15 cellular contexts compared by ENCODE assay signal in the genomic region with DNA sequence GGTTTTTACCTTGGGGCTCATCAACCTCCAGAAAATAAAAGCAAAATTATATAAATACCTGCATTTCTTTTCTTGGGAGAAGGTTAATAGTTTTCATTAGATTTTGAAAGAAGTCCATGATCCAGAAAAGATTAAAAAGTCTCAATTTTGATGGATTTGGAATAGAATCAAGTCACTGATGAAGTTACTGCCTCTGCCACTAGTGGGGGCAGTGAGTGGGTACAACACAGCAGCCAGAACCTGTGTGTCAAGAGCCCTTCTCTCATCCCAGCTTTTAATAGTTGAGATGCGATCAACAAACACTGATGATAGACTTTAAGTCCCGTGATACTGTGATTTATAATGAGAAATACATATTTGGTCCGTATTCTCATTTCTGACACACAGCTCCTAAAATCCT.
DNase-seq lines count a peak whose midpoint lies in the region; ATAC-seq, FAIRE-seq and TF ChIP-seq lines count a peak whose summit lies in the region.
"Had no signal": no experiment of that assay in that cellular context is flagged by ENCODE, and none has a peak within 500 bp of the region (broad histone marks: within the 10 kb centered on the region; RNA-seq: fewer than 3 reads in every experiment).

No MANE protein-coding gene starts in this region.

- no peaks in the 10 kb centered on the region for H3K79me2 ChIP-seq in parathyroid adenoma

- H3K14ac ChIP-seq in IMR-90 (replicated peaks; ENCODE audit: low read depth, low read length) = no peak overlapping the region

- H3K23ac ChIP-seq in IMR-90 (ENCODE audit: low read depth, low read length) = no peak overlapping the region

- no peak for FAIRE-seq in GM12891 (lab: Jason Lieb, UNC)

- H3K9me3 ChIP-seq in cardiac muscle cell (ENCODE audit: low read depth) (no peaks in the 10 kb centered on the region), IMR-90 (ENCODE audit: control insufficient read depth, insufficient read depth, low read length) (no peaks in the 10 kb centered on the region), parathyroid adenoma (ENCODE audit: control insufficient read depth, low read length) (no peaks in the 10 kb centered on the region)
- H3K9me3 ChIP-seq: BLaER1 treated with 17β-estradiol and CSF1 and Interleukin-3, amounts not matched to agents 10 nM and 100 nM; neutrophil; Peyer's patch had no signal

- H3K27me3 ChIP-seq in cardiac muscle cell (no peaks in the 10 kb centered on the region), IMR-90 (ENCODE audit: control insufficient read depth, insufficient read depth, low read length) (no peaks in the 10 kb centered on the region), parathyroid adenoma (ENCODE audit: control insufficient read depth, insufficient read depth, low read length) (no peaks in the 10 kb centered on the region)
- H3K27me3 ChIP-seq: BLaER1 treated with 17β-estradiol and CSF1 and Interleukin-3, amounts not matched to agents 10 nM and 100 nM; neutrophil; Peyer's patch had no signal

- H3K9me1 ChIP-seq in IMR-90 (ENCODE audit: insufficient read depth, low read length) = no peaks in the 10 kb centered on the region

- WGBS in IMR-90 (ENCODE audit: extremely low coverage in 2 of 2, insufficient read length in 1 of 2), 2 experiments = no CpG with 5 or more reads among the region's 3 CpGs

- dilution Hi-C loops in IMR-90 (cut with HindIII; ENCODE audit: low sequenced_read_pairs, unreplicated experiment) = no loop called here

- ATAC-seq in Right ventricle myocardium superior (ENCODE audit: poor library complexity) (no peak), IMR-90 (ENCODE audit: low read depth) (no peak)
- ATAC-seq: activated T-cell treated with anti-CD3 and anti-CD28 coated beads, Interleukin-2, amount 50 U/mL, for 72 hours had no signal

- BruUV-seq in IMR-90 (replicated peaks; lab: Mats Ljungman, UMichigan) = no TSS peak

- intact Hi-C loops in Right ventricle myocardium superior (cut with DNase I) = no loop called here
- intact Hi-C loops in IMR-90 (cut with micrococcal nuclease) = no loop called here
- intact Hi-C loops in posterior vena cava (cut with DNase I) = no loop called here

- DNase-seq in cardiac muscle cell (ENCODE audit: low read depth in 1 of 2, low spot score in 1 of 2) (no peak), Right ventricle myocardium superior (no peak), IMR-90 (no peak), cardiac fibroblast (ENCODE audit: low read depth in 2 of 2) (peak in 1 of 2 donors; percentile 28), GM12891 (ENCODE audit: insufficient read length, low spot score) (no peak), AG08396 (ENCODE audit: low spot score) (no peak), posterior vena cava (ENCODE audit: low spot score) (no peak)
- DNase-seq: activated T-cell treated with anti-CD3 and anti-CD28 coated beads, Interleukin-2, amount 50 U/mL, for 72 hours; kidney glomerular epithelial cell; NCI-H1930; Peyer's patch; stimulated activated CD4-positive, alpha-beta T cell treated with anti-CD3 and anti-CD28 coated beads, Interleukin-2, amount 100 ng/mL, for 48 hours had no signal

- no peak overlapping the region for H3K56ac ChIP-seq in IMR-90 (ENCODE audit: extremely low read depth, insufficient read depth, low read length)

- H4K5ac ChIP-seq in IMR-90 (ENCODE audit: low read depth, low read length) = no peak overlapping the region

- no peak overlapping the region for H3K4me2 ChIP-seq in IMR-90 (ENCODE audit: low read depth, low read length)
- no peak overlapping the region for H3K4me2 ChIP-seq in parathyroid adenoma (ENCODE audit: low read length)

- POLR2A ChIA-PET in IMR-90 (lab: Charles Lee; ENCODE audit: unreplicated experiment) = no interaction called here

- H3K36me3 ChIP-seq in cardiac muscle cell (no peaks in the 10 kb centered on the region), IMR-90 (ENCODE audit: control insufficient read depth, insufficient read depth, low read length) (no peaks in the 10 kb centered on the region), parathyroid adenoma (ENCODE audit: control insufficient read depth, insufficient read depth, low read length) (no peaks in the 10 kb centered on the region)
- H3K36me3 ChIP-seq: BLaER1 treated with 17β-estradiol and CSF1 and Interleukin-3, amounts not matched to agents 10 nM and 100 nM; neutrophil; Peyer's patch had no signal

- TF ChIP-seq CTCF in cardiac muscle cell (IDR thresholded peaks at IDR 0.05; ENCODE audit: low read depth, low read length) (peak; percentile 49), IMR-90 (conservative IDR thresholded peaks at IDR 0.05; ENCODE audit: low read depth, low read length) (peak; percentile 26; the same call in 1 of the 2 replicates), cardiac fibroblast (IDR thresholded peaks at IDR 0.05; ENCODE audit: low read depth, low read length) (peak; percentile 60), parathyroid adenoma (IDR thresholded peaks at IDR 0.05) (peak; percentile 36)

- no peak overlapping the region for H2BK5ac ChIP-seq in IMR-90 (ENCODE audit: low read depth, low read length, poor library complexity, severe bottlenecking)

- no peak overlapping the region for H3K4me3 ChIP-seq in cardiac muscle cell
- H3K4me3 ChIP-seq in IMR-90 (ENCODE audit: insufficient read depth, low read depth, low read length) = no peak overlapping the region
- no peak overlapping the region for H3K4me3 ChIP-seq in cardiac fibroblast (replicated peaks in 1 of 2; ENCODE audit: low read depth in 2 of 2, low read length in 2 of 2)
- no peak overlapping the region for H3K4me3 ChIP-seq in parathyroid adenoma (ENCODE audit: low read depth, low read length)
- H3K4me3 ChIP-seq: BLaER1 treated with 17β-estradiol and CSF1 and Interleukin-3, amounts not matched to agents 10 nM and 100 nM; Peyer's patch had no signal

- H3K79me1 ChIP-seq in IMR-90 (ENCODE audit: low read depth in 1 of 2, low read length in 2 of 2) = no peaks in the 10 kb centered on the region

- TF ChIP-seq POLR2A in IMR-90 (IDR thresholded peaks at IDR 0.05; ENCODE audit: low read depth, low read length) (no peak), GM12891 (IDR thresholded peaks at IDR 0.05; ENCODE audit: low read depth, low read length) (no peak)

- H3K18ac ChIP-seq in IMR-90 (ENCODE audit: low read depth, low read length) = no peak overlapping the region

- H2BK20ac ChIP-seq in IMR-90 (ENCODE audit: low read depth, low read length) = no peak overlapping the region

- no peak overlapping the region for H3K4ac ChIP-seq in IMR-90 (ENCODE audit: low read depth, low read length)

- H2BK120ac ChIP-seq in IMR-90 (ENCODE audit: low read depth, low read length) = no peak overlapping the region

- CTCF ChIA-PET in IMR-90 (lab: Yijun Ruan, JAX) = interaction anchor here (1.0 kb wide), 1 partner anchor 20 kb away, joined by 3 read pairs; no protein-coding TSS in a partner anchor

- H4K20me1 ChIP-seq in IMR-90 (ENCODE audit: insufficient read depth, low read length) = no peaks in the 10 kb centered on the region
- H4K20me1 ChIP-seq: BLaER1 treated with 17β-estradiol and CSF1 and Interleukin-3, amounts not matched to agents 10 nM and 100 nM had no signal

- H2AK5ac ChIP-seq in IMR-90 (ENCODE audit: low read depth, low read length) = no peak overlapping the region

- TF ChIP-seq RAD21 in IMR-90 (IDR thresholded peaks at IDR 0.05; ENCODE audit: low read length) = no peak

- H2AK9ac ChIP-seq in IMR-90 (replicated peaks; ENCODE audit: low read depth, low read length, poor library complexity) = no peak overlapping the region

- H2AFZ ChIP-seq in IMR-90 (replicated peaks; ENCODE audit: low read length, poor library complexity) = no peak overlapping the region
- no peak overlapping the region for H2AFZ ChIP-seq in parathyroid adenoma

- H3K9ac ChIP-seq in IMR-90 (ENCODE audit: low read depth, low read length) (no peak overlapping the region), parathyroid adenoma (no peak overlapping the region)
- H3K9ac ChIP-seq: BLaER1 treated with 17β-estradiol and CSF1 and Interleukin-3, amounts not matched to agents 10 nM and 100 nM had no signal

- in situ Hi-C loops in IMR-90 (cut with MboI; ENCODE audit: low sequenced_read_pairs) = no loop called here

- no peak overlapping the region for H4K91ac ChIP-seq in IMR-90 (ENCODE audit: insufficient read depth, low read depth, low read length)

- no peak overlapping the region for H4K8ac ChIP-seq in IMR-90 (ENCODE audit: low read depth in 2 of 2, low read length in 2 of 2)

- no peak overlapping the region for H2BK15ac ChIP-seq in IMR-90 (ENCODE audit: low read depth, low read length)

- H3K27ac ChIP-seq in cardiac muscle cell = peak overlapping the region; percentile 75
- no peak overlapping the region for H3K27ac ChIP-seq in IMR-90 (ENCODE audit: insufficient read depth, low read length)
- no peak overlapping the region for H3K27ac ChIP-seq in parathyroid adenoma
- H3K27ac ChIP-seq: BLaER1 treated with 17β-estradiol and CSF1 and Interleukin-3, amounts not matched to agents 10 nM and 100 nM; neutrophil; Peyer's patch had no signal

- H3K4me1 ChIP-seq in cardiac muscle cell (ENCODE audit: low read depth) (peaks cover 31% of the 10 kb centered on the region), IMR-90 (ENCODE audit: control insufficient read depth, insufficient read depth, low read length) (no peaks in the 10 kb centered on the region), parathyroid adenoma (no peaks in the 10 kb centered on the region)
- H3K4me1 ChIP-seq: Peyer's patch had no signal

TF ChIP-seq in IMR-90, 13 proteins besides CTCF, POLR2A, EP300 and RAD21:
- TF ChIP-seq MXI1 (IDR thresholded peaks at IDR 0.05; ENCODE audit: borderline replicate concordance, low read depth, low read length) (no peak), FOS (IDR thresholded peaks at IDR 0.05; ENCODE audit: low read depth, low read length) (no peak), RFX5 (IDR thresholded peaks at IDR 0.05; ENCODE audit: low read depth, low read length) (no peak), BHLHE40 (IDR thresholded peaks at IDR 0.05; ENCODE audit: low read depth, low read length) (no peak), NFE2L2 (IDR thresholded peaks at IDR 0.05; ENCODE audit: low read depth, low read length) (no peak), MAFK (IDR thresholded peaks at IDR 0.05; ENCODE audit: low read depth, low read length) (no peak), MAZ (IDR thresholded peaks at IDR 0.05; ENCODE audit: borderline replicate concordance, low read depth, low read length) (no peak), RCOR1 (IDR thresholded peaks at IDR 0.05; ENCODE audit: insufficient replicate concordance, low read length) (no peak)

TF ChIP-seq in GM12891, 5 proteins besides CTCF, POLR2A, EP300 and RAD21:
- TF ChIP-seq TAF1 (IDR thresholded peaks at IDR 0.05; ENCODE audit: low read depth, low read length) (no peak), PAX5 (IDR thresholded peaks at IDR 0.05; ENCODE audit: insufficient read depth, low read length, severe bottlenecking) (no peak), POLR2AphosphoS5 (IDR thresholded peaks at IDR 0.05; ENCODE audit: low read depth, low read length) (no peak), SPI1 (IDR thresholded peaks at IDR 0.05; ENCODE audit: low read depth, low read length) (no peak), POU2F2 (IDR thresholded peaks at IDR 0.05; ENCODE audit: low read depth, low read length) (no peak)
